In the genomic region with DNA sequence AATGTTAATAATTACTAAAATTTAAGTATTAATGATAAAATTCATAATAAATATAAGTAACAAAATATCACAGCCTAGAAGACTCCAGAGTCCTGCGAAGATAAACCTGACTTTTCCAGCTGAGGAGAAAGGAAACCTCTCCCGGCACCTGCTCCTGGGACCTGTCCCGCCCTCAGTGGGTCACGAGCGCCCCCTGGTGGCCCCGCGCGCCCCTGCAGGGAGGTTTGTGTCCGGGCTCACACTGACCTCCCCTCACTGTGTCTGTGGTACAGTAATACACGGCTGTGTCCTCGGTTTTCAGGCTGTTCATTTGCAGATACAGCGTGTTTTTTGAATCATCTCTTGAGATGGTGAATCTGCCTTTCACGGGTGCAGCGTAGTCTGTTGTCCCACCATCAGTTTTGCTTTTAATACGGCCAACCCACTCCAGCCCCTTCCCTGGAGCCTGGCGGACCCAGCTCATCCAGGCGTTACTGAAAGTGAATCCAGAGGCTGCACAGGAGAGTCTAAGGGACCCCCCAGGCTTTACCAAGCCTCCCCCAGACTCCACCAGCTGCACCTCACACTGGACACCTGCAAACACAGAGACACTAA, we compare ENCODE assay signal across 8 cellular contexts.
DNase-seq lines count a peak whose midpoint lies in the region; FAIRE-seq and TF ChIP-seq lines count a peak whose summit lies in the region.
"Not testable (repeated sequence)": the region's sequence is repeated elsewhere in the genome, so short reads cannot be mapped to it uniquely, and the experiment has no call there.

No MANE protein-coding gene starts in this region.

- intact Hi-C loops in kidney (cut with DNase I), result not testable (repeated sequence)

- H3K4me2 ChIP-seq in smooth muscle cell, result not testable (repeated sequence)

- H3K9me3 ChIP-seq in kidney (ENCODE audit: control insufficient read depth in 1 of 2, low read length in 2 of 2); smooth muscle cell (replicated peaks; ENCODE audit: low read depth); thymus (ENCODE audit: control insufficient read depth): not testable (repeated sequence)

- not testable (repeated sequence) for H3K9ac ChIP-seq in kidney (ENCODE audit: low read length in 2 of 2); smooth muscle cell (ENCODE audit: low read depth)

- H3K4me1 ChIP-seq in kidney (ENCODE audit: control insufficient read depth in 1 of 2, insufficient read depth in 1 of 2, low read depth in 1 of 2, low read length in 2 of 2); smooth muscle cell (ENCODE audit: low read depth); thymus (ENCODE audit: control insufficient read depth, insufficient read depth, low read length): not testable (repeated sequence)

- not testable (repeated sequence) for H3K27me3 ChIP-seq in smooth muscle cell (ENCODE audit: low read depth); thymus (ENCODE audit: control insufficient read depth, insufficient read depth)

- TF ChIP-seq CTCF in kidney (IDR thresholded peaks at IDR 0.05; ENCODE audit: borderline replicate concordance, extremely low read depth, insufficient read depth), result peak; percentile 72
- peak; percentile 20 for TF ChIP-seq CTCF in smooth muscle cell (IDR thresholded peaks at IDR 0.05; ENCODE audit: borderline replicate concordance, insufficient read depth, poor library complexity, severe bottlenecking)

- DNase-seq in DMS79 (lab: John Stamatoyannopoulos, UW), result peak; percentile 42
- peak; percentile 55 for DNase-seq in NAMALWA (ENCODE audit: low spot score)
- peak; percentile 6 for DNase-seq in SHP77 treated with DMSO at 0.1 percent for 48 hours (lab: John Stamatoyannopoulos, UW)
- peak; percentile 32 for DNase-seq in activated CD8-positive, alpha-beta memory T cell treated with anti-CD3 and anti-CD28 coated beads, Interleukin-2, amount 50 U/mL, for 1 hour (ENCODE audit: extremely low read depth)
- peak; percentile 33 for DNase-seq in cerebellar cortex (ENCODE audit: low spot score)
- DNase-seq in kidney, result peak; percentile 82
- not testable (repeated sequence) for DNase-seq in smooth muscle cell (lab: John Stamatoyannopoulos, UW; ENCODE audit: unreplicated experiment)

- H2AFZ ChIP-seq in smooth muscle cell (ENCODE audit: low read depth), result not testable (repeated sequence)

- FAIRE-seq in kidney (lab: Jason Lieb, UNC), result not testable (repeated sequence)

- WGBS in smooth muscle cell (ENCODE audit: low lambda C conversion rate), result 36% methylated on average over 17 of the region's 17 CpGs
- WGBS in thymus, result 11% methylated on average over 17 of the region's 17 CpGs

- H4K20me1 ChIP-seq in smooth muscle cell (ENCODE audit: low read depth), result not testable (repeated sequence)

- H3K4me3 ChIP-seq in kidney (ENCODE audit: low read length in 2 of 2); smooth muscle cell: not testable (repeated sequence)
- H3K4me3 ChIP-seq in thymus (ENCODE audit: low read length), result peak overlapping the region; percentile 12

- H3F3A ChIP-seq in smooth muscle cell (ENCODE audit: low read depth), result not testable (repeated sequence)

- H3K79me2 ChIP-seq in smooth muscle cell (ENCODE audit: low read depth), result not testable (repeated sequence)

- not testable (repeated sequence) for H3K27ac ChIP-seq in kidney (ENCODE audit: low read depth in 2 of 2, low read length in 2 of 2); smooth muscle cell (ENCODE audit: low read depth); thymus (ENCODE audit: low read depth)

- not testable (repeated sequence) for H3K36me3 ChIP-seq in kidney (ENCODE audit: control insufficient read depth in 1 of 2, insufficient read depth in 2 of 2, low read length in 2 of 2); smooth muscle cell (ENCODE audit: low read depth); thymus (ENCODE audit: control insufficient read depth, insufficient read depth)
